ENCODE assay signal across 24 cellular contexts in genomic region chr15:98381446-98381845, GRCh38.
"Had no signal": no experiment of that assay in that cellular context is flagged by ENCODE, and none has a peak within 500 bp of the region (broad histone marks: within the 10 kb centered on the region; RNA-seq: fewer than 3 reads in every experiment).

No MANE protein-coding gene starts in this region.

- DNase-seq: activated CD4-positive, alpha-beta T cell treated with anti-CD3 and anti-CD28 coated beads for 36 hours; activated CD4-positive, alpha-beta T cell treated with anti-CD3 and anti-CD28 coated beads, Interleukin-2, amount 50 U/mL, for 1 hour; activated CD8-positive, alpha-beta memory T cell treated with anti-CD3 and anti-CD28 coated beads, Interleukin-2, amount 50 U/mL, for 4 hours; activated CD8-positive, alpha-beta T cell treated with anti-CD3 and anti-CD28 coated beads for 36 hours; activated gamma-delta T cell treated with Interleukin-2 at 50 U/mL for 16 hours; activated naive CD4-positive, alpha-beta T cell treated with anti-CD3 and anti-CD28 coated beads, Interleukin-2, amount 10 ng/mL, durations not matched to agents 7 days and 5 days; activated naive CD8-positive, alpha-beta T cell treated with anti-CD3 and anti-CD28 coated beads, Interleukin-2, amount 10 ng/mL, durations not matched to agents 7 days and 5 days; activated T-cell treated with anti-CD3 and anti-CD28 coated beads, Interleukin-2, amount 50 U/mL, for 72 hours; cerebellar nuclear complex; NCI-H1048; NCI-H187 treated with DMSO at 0.1 percent for 48 hours; NCI-H2081 treated with DMSO at 0.1 percent for 48 hours; NCI-H2171; NCI-H2227 treated with DMSO at 0.1 percent for 48 hours; NCI-H526; NCI-H774; RPMI8226; SK-N-SH; T-helper 1 cell; WERI-Rb-1 had no signal

- H3K27ac ChIP-seq: ascending aorta, WERI-Rb-1 had no signal

- H3K9me3 ChIP-seq: SK-N-SH had no signal

- H3K27ac Mint-ChIP-seq: activated CD4-positive, alpha-beta T cell treated with anti-CD3 and anti-CD28 coated beads for 36 hours; activated CD8-positive, alpha-beta T cell treated with anti-CD3 and anti-CD28 coated beads for 36 hours; activated naive CD4-positive, alpha-beta T cell treated with anti-CD3 and anti-CD28 coated beads, Interleukin-2, amount 10 ng/mL, durations not matched to agents 7 days and 5 days; activated naive CD8-positive, alpha-beta T cell treated with anti-CD3 and anti-CD28 coated beads, Interleukin-2, amount 10 ng/mL, durations not matched to agents 7 days and 5 days; activated T-cell treated with anti-CD3 and anti-CD28 coated beads, Interleukin-2, amount 50 U/mL, for 72 hours; activated T-helper 2 cell treated with anti-CD3 and anti-CD28 coated beads, Interferon-gamma antibody, Interleukin-2, Interleukin-4, amounts not matched to agents 10 μg/mL and 5 μg/mL and 100 μg/mL, durations not matched to agents 14 hours and 24 hours and 36 hours; brain had no signal

- H3K4me3 ChIP-seq: ascending aorta had no signal

- H3K36me3 ChIP-seq: ascending aorta, WERI-Rb-1 had no signal

- H3K4me1 ChIP-seq: ascending aorta had no signal

- ATAC-seq: activated CD4-positive, alpha-beta T cell treated with anti-CD3 and anti-CD28 coated beads for 36 hours; activated CD8-positive, alpha-beta T cell treated with anti-CD3 and anti-CD28 coated beads for 36 hours; activated T-cell treated with anti-CD3 and anti-CD28 coated beads, Interleukin-2, amount 50 U/mL, for 72 hours; Right ventricle myocardium inferior had no signal

- H3K36me3 Mint-ChIP-seq: activated naive CD4-positive, alpha-beta T cell treated with anti-CD3 and anti-CD28 coated beads, Interleukin-2, amount 10 ng/mL, durations not matched to agents 7 days and 5 days; activated naive CD8-positive, alpha-beta T cell treated with anti-CD3 and anti-CD28 coated beads, Interleukin-2, amount 10 ng/mL, durations not matched to agents 7 days and 5 days had no signal

- H3K9me3 Mint-ChIP-seq: activated T-helper 2 cell treated with anti-CD3 and anti-CD28 coated beads, Interferon-gamma antibody, Interleukin-2, Interleukin-4, amounts not matched to agents 10 μg/mL and 5 μg/mL and 100 μg/mL, durations not matched to agents 14 hours and 24 hours and 36 hours had no signal
